In the genomic region with DNA sequence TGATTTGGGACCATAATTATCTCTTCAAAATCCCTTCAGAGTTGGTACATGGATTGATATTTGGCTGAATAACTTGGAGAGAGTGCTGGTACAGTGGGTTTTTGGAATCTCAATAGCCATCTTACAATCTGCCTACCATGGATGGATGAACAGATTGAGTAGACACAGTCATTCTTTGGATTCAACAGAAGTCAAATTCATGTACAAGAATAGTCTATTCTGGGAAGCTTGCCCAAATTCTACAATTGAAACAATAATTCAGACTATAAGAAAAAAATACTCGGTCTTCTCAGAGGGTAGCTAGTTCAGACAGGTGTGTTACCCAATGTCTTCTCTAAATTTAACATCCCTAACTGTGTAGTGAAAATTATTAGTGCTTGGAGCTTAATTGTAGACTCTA, we compare ENCODE assay signal across 22 cellular contexts.
"Had no signal": no experiment of that assay in that cellular context is flagged by ENCODE, and none has a peak within 500 bp of the region (broad histone marks: within the 10 kb centered on the region; RNA-seq: fewer than 3 reads in every experiment).

No MANE protein-coding gene starts in this region.

- H3K4me1 ChIP-seq: heart left ventricle, neural progenitor cell, parathyroid adenoma, psoas muscle, right lobe of liver, tibial nerve, upper lobe of right lung, vagina had no signal

- H3K4me1 Mint-ChIP-seq: neural progenitor cell; stimulated activated memory B cell treated with anti-CD40 and anti-IgM and Interleukin-4, amounts not matched to agents 10 μg/mL and 1 μg/mL and 100 μg/mL, for 72 hours had no signal

- H3K27me3 ChIP-seq: heart left ventricle, neural progenitor cell, right lobe of liver, tibial nerve, upper lobe of right lung, vagina had no signal

- H3K9me3 Mint-ChIP-seq: stimulated activated naive CD8-positive, alpha-beta T cell treated with anti-CD3 and anti-CD28 coated beads, Interleukin-15, Interleukin-2, amounts not matched to agents 100 ng/mL and 50 ng/mL, for 24 hours had no signal

- H3K4me2 ChIP-seq: neural progenitor cell had no signal

- DNase-seq: effector CD8-positive, alpha-beta T cell; heart left ventricle; hippocampal formation; left colon; left ventricle myocardium superior; mesenchymal stem cell; midbrain; psoas muscle; retina; right lobe of liver; stimulated activated CD4-positive, alpha-beta T cell treated with anti-CD3 and anti-CD28 coated beads, Interleukin-4, amount 100 ng/mL, for 1 hour; stimulated activated CD8-positive, alpha-beta memory T cell treated with anti-CD3 and anti-CD28 coated beads, Interleukin-4, amount 100 ng/mL, for 48 hours; upper lobe of right lung had no signal

- H3K4me3 Mint-ChIP-seq: natural killer cell treated with Interleukin-12 subunit alpha and Interleukin-12 subunit beta and Interleukin-15 and Interleukin-18, amount 100 ng/mL, for 72 hours; neural progenitor cell; stimulated activated memory B cell treated with anti-CD40 and anti-IgM and Interleukin-4, amounts not matched to agents 10 μg/mL and 1 μg/mL and 100 μg/mL, for 72 hours; stimulated activated naive CD8-positive, alpha-beta T cell treated with anti-CD3 and anti-CD28 coated beads, Interleukin-15, Interleukin-2, amounts not matched to agents 100 ng/mL and 50 ng/mL, for 24 hours had no signal

- H3K9me3 ChIP-seq: psoas muscle, right lobe of liver, tibial nerve, upper lobe of right lung, vagina had no signal

- H3K36me3 Mint-ChIP-seq: natural killer cell treated with Interleukin-12 subunit alpha and Interleukin-12 subunit beta and Interleukin-15 and Interleukin-18, amount 100 ng/mL, for 72 hours; neural progenitor cell; stimulated activated memory B cell treated with anti-CD40 and anti-IgM and Interleukin-4, amounts not matched to agents 10 μg/mL and 1 μg/mL and 100 μg/mL, for 72 hours had no signal

- H2AFZ ChIP-seq: parathyroid adenoma had no signal

- H3K4me3 ChIP-seq: heart left ventricle, lung, neural progenitor cell, psoas muscle, right lobe of liver, tibial nerve, upper lobe of right lung, vagina had no signal

- H3K27ac Mint-ChIP-seq: natural killer cell treated with Interleukin-12 subunit alpha and Interleukin-12 subunit beta and Interleukin-15 and Interleukin-18, amount 100 ng/mL, for 72 hours; neural progenitor cell; stimulated activated memory B cell treated with anti-CD40 and anti-IgM and Interleukin-4, amounts not matched to agents 10 μg/mL and 1 μg/mL and 100 μg/mL, for 72 hours; stimulated activated naive CD8-positive, alpha-beta T cell treated with anti-CD3 and anti-CD28 coated beads, Interleukin-15, Interleukin-2, amounts not matched to agents 100 ng/mL and 50 ng/mL, for 24 hours had no signal

- H3K27ac ChIP-seq: heart left ventricle, neural progenitor cell, parathyroid adenoma, psoas muscle, right lobe of liver, tibial nerve, upper lobe of right lung, vagina had no signal

- H3K36me3 ChIP-seq: heart left ventricle, neural progenitor cell, right lobe of liver, tibial nerve, upper lobe of right lung, vagina had no signal

- H3K9ac ChIP-seq: neural progenitor cell, parathyroid adenoma had no signal

- ATAC-seq: esophagus mucosa; heart left ventricle; left colon; left ventricle myocardium superior; natural killer cell treated with Interleukin-12 subunit alpha and Interleukin-12 subunit beta and Interleukin-15 and Interleukin-18, amount 100 ng/mL, for 72 hours; psoas muscle; right lobe of liver; stimulated activated memory B cell treated with anti-CD40 and anti-IgM and Interleukin-4, amounts not matched to agents 10 μg/mL and 1 μg/mL and 100 μg/mL, for 72 hours; upper lobe of right lung had no signal
